Comparison of ENCODE assay signal across 7 cellular contexts in the genomic region with DNA sequence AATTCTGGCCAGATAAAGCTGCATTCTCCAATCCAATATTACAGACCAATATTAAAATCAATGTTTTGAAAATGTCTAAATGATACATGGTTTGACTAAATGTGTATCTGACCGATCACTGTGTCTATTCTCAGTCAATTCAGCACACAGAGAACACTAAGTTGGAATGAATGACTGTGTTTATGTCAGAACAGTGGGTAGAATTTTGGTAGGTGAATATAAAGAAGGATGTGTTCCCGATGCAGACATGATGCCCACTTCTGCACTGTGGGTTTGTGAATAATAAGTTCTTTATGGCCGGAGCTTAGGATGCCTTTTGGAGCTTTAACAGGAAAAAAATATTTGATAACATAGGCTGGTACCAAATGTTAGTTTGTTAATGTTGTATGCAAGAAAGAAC.
"Had no signal": no experiment of that assay in that cellular context is flagged by ENCODE, and none has a peak within 500 bp of the region (broad histone marks: within the 10 kb centered on the region; RNA-seq: fewer than 3 reads in every experiment).

No MANE protein-coding gene starts in this region.

- H3K9ac ChIP-seq: GM23248 had no signal

- H3K9me3 ChIP-seq: HAP-1 had no signal

- H3K36me3 ChIP-seq: HAP-1 had no signal

- H3K4me3 ChIP-seq: GM23248, HAP-1 had no signal

- H2AFZ ChIP-seq: GM23248 had no signal

- H3K4me1 ChIP-seq: HAP-1 had no signal

- DNase-seq: GM23248, GOT3, H7, HFFc6, KBM-7 had no signal

- H3K27ac ChIP-seq: GM23248, HL-60 had no signal
